8 cellular contexts compared by ENCODE assay signal in genomic region chr7:30322656-30323355, GRCh38. TPM values are rescaled to one million over a fixed set of nuclear protein-coding genes. Genes with fewer than 3 reads are reported as not detected.
DNase-seq lines count a peak whose midpoint lies in the region; ATAC-seq, FAIRE-seq and TF ChIP-seq lines count a peak whose summit lies in the region.

No MANE protein-coding gene starts in this region.

- H3K9me2 ChIP-seq in Karpas-422 (replicated peaks; ENCODE audit: insufficient read depth, low read length): no peaks in the 10 kb centered on the region

- H3K4me2 ChIP-seq in Karpas-422 (ENCODE audit: low read depth, low read length, poor library complexity, severe bottlenecking): peak overlapping the region; percentile 91

- H3K36me3 ChIP-seq in Karpas-422 (ENCODE audit: insufficient read depth, low read length): peaks cover 22% of the 10 kb centered on the region; the same call in 1 of the 2 replicates
- peaks cover 0 to 3% of the 10 kb centered on the region in 2 donors for H3K36me3 ChIP-seq in gastroesophageal sphincter
- peaks cover 0 to 3% (median 0%) of the 10 kb centered on the region in 3 donors for H3K36me3 ChIP-seq in tibial artery

- WGBS in gastroesophageal sphincter (ENCODE audit: low coverage in 1 of 2), 2 donors: 64 to 80% methylated on average over 1 to 2 of the region's 2 CpGs

- H3K79me2 ChIP-seq in Karpas-422 (ENCODE audit: low read length): peaks cover 100% of the 10 kb centered on the region

- ATAC-seq in GM21619 (IDR thresholded peaks at IDR 0.05; ENCODE audit: unreplicated experiment) (peak; percentile 48), gastroesophageal sphincter (no peak)

- H3K4me1 ChIP-seq in Karpas-422 (ENCODE audit: low read length) (peaks cover 85% of the 10 kb centered on the region), gastroesophageal sphincter (peaks cover 0 to 64% (median 3%) of the 10 kb centered on the region in 3 donors), tibial artery (peaks cover 0 to 25% (median 8%) of the 10 kb centered on the region in 4 donors)

- TF ChIP-seq CTCF in gastroesophageal sphincter (IDR thresholded peaks at IDR 0.05): no peak
- no peak for TF ChIP-seq CTCF in tibial artery (IDR thresholded peaks at IDR 0.05)

- H4K20me1 ChIP-seq in Karpas-422 (ENCODE audit: insufficient read depth, low read depth, low read length): no peaks in the 10 kb centered on the region

- H3K27me3 ChIP-seq in Karpas-422 (ENCODE audit: low read length) (no peaks in the 10 kb centered on the region), gastroesophageal sphincter (no peaks in the 10 kb centered on the region), tibial artery (no peaks in the 10 kb centered on the region)

- H3K27ac ChIP-seq in Karpas-422 (ENCODE audit: low read length): peak overlapping the region; percentile 88
- peak overlapping the region; percentile 65 to 80 (median 74) for H3K27ac ChIP-seq in gastroesophageal sphincter
- no peak overlapping the region for H3K27ac ChIP-seq in tibial artery

- intact Hi-C loops in tibial artery (cut with DNase I; ENCODE audit: low total_unique reads): no loop called here

- FAIRE-seq in GM12891 (lab: Jason Lieb, UNC): peak; percentile 41

- no peak for TF ChIP-seq EP300 in gastroesophageal sphincter (IDR thresholded peaks at IDR 0.05)

- H3K4me3 ChIP-seq in Karpas-422 (ENCODE audit: low read length) (peak overlapping the region; percentile 67), gastroesophageal sphincter (peak overlapping the region in 1 of 2 donors; percentile 37), tibial artery (no peak overlapping the region)

- H2AFZ ChIP-seq in Karpas-422 (ENCODE audit: low read length): no peak overlapping the region

- TF ChIP-seq POLR2A in GM12891 (IDR thresholded peaks at IDR 0.05; ENCODE audit: low read depth, low read length) (no peak), gastroesophageal sphincter (IDR thresholded peaks at IDR 0.05) (no peak)

- DNase-seq in GM12891 (ENCODE audit: insufficient read length, low spot score) (no peak), Karpas-422 (peak; percentile 71), kidney tubule cell (ENCODE audit: low spot score) (no peak), DMS53 (lab: John Stamatoyannopoulos, UW) (no peak), tibial artery (no peak), SIG-M5 treated with dmso at 0.1 percent for 504 hours (lab: John Stamatoyannopoulos, UW; ENCODE audit: unreplicated experiment) (no peak)

- H3K9me3 ChIP-seq in Karpas-422 (ENCODE audit: low read length) (no peaks in the 10 kb centered on the region), gastroesophageal sphincter (no peaks in the 10 kb centered on the region), tibial artery (no peaks in the 10 kb centered on the region)

- H3K9ac ChIP-seq in Karpas-422 (ENCODE audit: low read length): peak overlapping the region; percentile 72

TF ChIP-seq in GM12891, 5 proteins besides CTCF, POLR2A, EP300 and RAD21:
- TF ChIP-seq PAX5 (IDR thresholded peaks at IDR 0.05; ENCODE audit: insufficient read depth, low read length, severe bottlenecking) (no peak), TAF1 (IDR thresholded peaks at IDR 0.05; ENCODE audit: low read depth, low read length) (no peak), POU2F2 (IDR thresholded peaks at IDR 0.05; ENCODE audit: low read depth, low read length) (no peak), SPI1 (IDR thresholded peaks at IDR 0.05; ENCODE audit: low read depth, low read length) (no peak), POLR2AphosphoS5 (IDR thresholded peaks at IDR 0.05; ENCODE audit: low read depth, low read length) (no peak)

RNA-seq across cellular contexts. Expression of gene ZNRF2, which starts 38.4 kb away (rescaled TPM):
- polyA plus RNA-seq in GM12891 (2012; ENCODE audit: low read depth, missing spikeins): 3.8 TPM
- total RNA-seq in Karpas-422 (2014; rRNA removed; shearing (Covaris generic); ENCODE audit: low replicate concordance): 43.0 and 45.3 TPM in 2 replicates
- total RNA-seq in gastroesophageal sphincter: 10 to 100 TPM; 12.5 to 20.9 (median 18.6) TPM

Comparison
In these comparisons a context has a peak if more than half of its experiments do, and no peak if none do; other contexts are left out.
1. H3K27ac ChIP-seq: peak in Karpas-422 (single experiment) and gastroesophageal sphincter (4 of 4); none in tibial artery (0 of 2).